ENCODE assay signal across 19 cellular contexts in genomic region chr2:8579686-8580085, GRCh38.
"Had no signal": no experiment of that assay in that cellular context is flagged by ENCODE, and none has a peak within 500 bp of the region (broad histone marks: within the 10 kb centered on the region; RNA-seq: fewer than 3 reads in every experiment).

No MANE protein-coding gene starts in this region.

- H3K4me3 Mint-ChIP-seq: activated CD4-positive, alpha-beta T cell treated with anti-CD3 and anti-CD28 coated beads, Interleukin-2, amount 10 ng/mL, durations not matched to agents 7 days and 5 days; immature natural killer cell; naive thymus-derived CD8-positive, alpha-beta T cell; T-helper 1 cell treated with Interleukin-12 subunit alpha and Interleukin-12 subunit beta and Interleukin-4 antibody, amounts not matched to agents 30 μg/mL and 1 μg/mL, for 36 hours had no signal

- H3K27me3 ChIP-seq: adrenal gland, esophagus muscularis mucosa, gastroesophageal sphincter, heart left ventricle had no signal

- H3K36me3 Mint-ChIP-seq: activated naive CD4-positive, alpha-beta T cell treated with anti-CD3 and anti-CD28 coated beads, Interleukin-2, amount 50 U/mL, for 72 hours; immature natural killer cell; naive thymus-derived CD8-positive, alpha-beta T cell had no signal

- H3K27ac ChIP-seq: esophagus muscularis mucosa, gastroesophageal sphincter, heart left ventricle, left ventricle myocardium inferior, skin epidermis had no signal

- H3K27me3 Mint-ChIP-seq: progenitor cell of endocrine pancreas had no signal

- H3K36me3 ChIP-seq: adrenal gland, esophagus muscularis mucosa, gastroesophageal sphincter, heart left ventricle, left ventricle myocardium inferior had no signal

- H3K9me3 Mint-ChIP-seq: activated CD4-positive, alpha-beta T cell treated with anti-CD3 and anti-CD28 coated beads, Interleukin-2, amount 10 ng/mL, durations not matched to agents 7 days and 5 days; activated naive CD4-positive, alpha-beta T cell treated with anti-CD3 and anti-CD28 coated beads, Interleukin-2, amount 50 U/mL, for 72 hours; immature natural killer cell; naive thymus-derived CD8-positive, alpha-beta T cell; T-helper 1 cell treated with Interleukin-12 subunit alpha and Interleukin-12 subunit beta and Interleukin-4 antibody, amounts not matched to agents 30 μg/mL and 1 μg/mL, for 36 hours had no signal

- H3K9me3 ChIP-seq: adrenal gland, esophagus muscularis mucosa, gastroesophageal sphincter, heart left ventricle, left ventricle myocardium inferior had no signal

- H3K27ac Mint-ChIP-seq: activated CD4-positive, alpha-beta T cell treated with anti-CD3 and anti-CD28 coated beads, Interleukin-2, amount 10 ng/mL, durations not matched to agents 7 days and 5 days; immature natural killer cell; naive thymus-derived CD8-positive, alpha-beta T cell; progenitor cell of endocrine pancreas; T-helper 1 cell treated with Interleukin-12 subunit alpha and Interleukin-12 subunit beta and Interleukin-4 antibody, amounts not matched to agents 30 μg/mL and 1 μg/mL, for 36 hours had no signal

- ATAC-seq: gastroesophageal sphincter; heart left ventricle; naive thymus-derived CD8-positive, alpha-beta T cell; right cardiac atrium had no signal

- H3K4me3 ChIP-seq: adrenal gland, esophagus muscularis mucosa, gastroesophageal sphincter, heart left ventricle, left ventricle myocardium inferior, skin epidermis had no signal

- DNase-seq: activated CD4-positive, alpha-beta T cell treated with anti-CD3 and anti-CD28 coated beads, Interleukin-2, amount 10 ng/mL, durations not matched to agents 7 days and 5 days; activated CD8-positive, alpha-beta memory T cell treated with anti-CD3 and anti-CD28 coated beads, Interleukin-2, amount 50 U/mL, for 48 hours; activated gamma-delta T cell; cerebellar nuclear complex; effector CD8-positive, alpha-beta T cell; immature natural killer cell; kidney glomerular epithelial cell; left ventricle myocardium inferior; naive thymus-derived CD8-positive, alpha-beta T cell; nucleus accumbens; right cardiac atrium had no signal
